Comparison of ENCODE assay signal across 1 cellular context in genomic region chr1:228424685-228425660, GRCh38.
TF ChIP-seq lines count a peak whose summit lies in the region.

No MANE protein-coding gene starts in this region.

TF ChIP-seq in IMR-90, 13 proteins besides CTCF, POLR2A, EP300 and RAD21 (continued from another document):
- no peak for TF ChIP-seq USF2 (IDR thresholded peaks at IDR 0.05; ENCODE audit: low read depth, low read length)
TF ChIP-seq in IMR-90: peak in this region for 1.
